In genomic region chr22:25629613-25630012, GRCh38 we compare ENCODE assay signal across 22 cellular contexts.
"Had no signal": no experiment of that assay in that cellular context is flagged by ENCODE, and none has a peak within 500 bp of the region (broad histone marks: within the 10 kb centered on the region; RNA-seq: fewer than 3 reads in every experiment).

No MANE protein-coding gene starts in this region.

- H3K27ac ChIP-seq: RWPE1, SJCRH30 had no signal

- FAIRE-seq: astrocyte had no signal

- H3K4me3 ChIP-seq: SJCRH30 had no signal

- H3K9ac ChIP-seq: SK-N-SH had no signal

- H3K27me3 ChIP-seq: SJCRH30 had no signal

- DNase-seq: activated CD4-positive, alpha-beta memory T cell treated with anti-CD3 and anti-CD28 coated beads for 36 hours; activated CD4-positive, alpha-beta T cell treated with anti-CD3 and anti-CD28 coated beads, Interleukin-2, amount 10 ng/mL, durations not matched to agents 7 days and 5 days; activated CD4-positive, CD25-positive, alpha-beta regulatory T cell; activated gamma-delta T cell; activated naive CD4-positive, alpha-beta T cell treated with anti-CD3 and anti-CD28 coated beads for 36 hours; activated T-cell treated with anti-CD3 and anti-CD28 coated beads for 4 hours; activated T-cell treated with anti-CD3 and anti-CD28 coated beads, Interleukin-2, amount 50 U/mL, for 48 hours; amygdala; Karpas-422; NCI-H1105 treated with DMSO at 0.1 percent for 48 hours; NCI-H1436 treated with DMSO at 0.1 percent for 48 hours; NCI-H187; NCI-H2081; NCI-H345; NCI-H774; NK-92 treated with Interleukin-12 subunit alpha and Interleukin-12 subunit beta, amount 100 ng/mL, for 24 hours; OCI-M1; Right ventricle myocardium superior; SK-N-SH had no signal

- H3K4me2 ChIP-seq: SK-N-SH had no signal

- H3K9me3 ChIP-seq: SJCRH30, SK-N-SH had no signal
